Comparison of ENCODE assay signal across 7 cellular contexts in genomic region chr6:129709909-129710721, GRCh38. TPM values are rescaled to one million over a fixed set of nuclear protein-coding genes. Genes with fewer than 3 reads are reported as not detected.
DNase-seq lines count a peak whose midpoint lies in the region; ATAC-seq and TF ChIP-seq lines count a peak whose summit lies in the region.

ARHGAP18 (minus strand) TSS chr6:129710177; CDS start chr6:129710136, 41 bp downstream.

- ATAC-seq in GM18505 (IDR thresholded peaks at IDR 0.05; ENCODE audit: unreplicated experiment), result peak; percentile 96
- ATAC-seq in HG02798 (IDR thresholded peaks at IDR 0.05; ENCODE audit: poor library complexity, unreplicated experiment), result peak; percentile 97
- peak; percentile 98 for ATAC-seq in WTC11

- CTCF ChIA-PET in WTC11 (lab: Charles Lee), result interaction anchor here (1.0 to 2.4 kb wide), 8 partner anchors 8 to 311 kb away, joined by 3 to 15 read pairs (median 4); no protein-coding TSS in a partner anchor

- DNase-seq in NCI-H2081 (lab: John Stamatoyannopoulos, UW) (peak; percentile 68 to 85), WTC11 (ENCODE audit: low spot score) (peak; percentile 86), islet precursor cell (peak; percentile 98)
- peak; percentile 62 for DNase-seq in central memory CD4-positive, alpha-beta T cell
- peak; percentile 52 to 69 (median 61) for DNase-seq in stimulated activated CD4-positive, alpha-beta T cell treated with anti-CD3 and anti-CD28 coated beads, Interleukin-12 subunit alpha, Interleukin-12 subunit beta, amount 100 ng/mL, for 48 hours (ENCODE audit: low read depth in 2 of 3, low spot score in 1 of 3)

- H3K4me1 Mint-ChIP-seq in WTC11, result peaks cover 40% of the 10 kb centered on the region

- H3K27ac Mint-ChIP-seq in WTC11, result peak within 1 kb of the TSS; percentile 97

- no peaks in the 10 kb centered on the region for H3K9me3 Mint-ChIP-seq in WTC11

- TF ChIP-seq POLR2A in GM18505 (IDR thresholded peaks at IDR 0.05; ENCODE audit: borderline replicate concordance, extremely low read depth, insufficient read depth, insufficient read length), result peak; percentile 75

- POLR2A ChIA-PET in WTC11 (lab: Charles Lee), result no interaction called here

- no peak for TF ChIP-seq CTCF in WTC11 (IDR thresholded peaks at IDR 0.05)

- peak within 1 kb of the TSS; percentile 93 for H3K4me3 Mint-ChIP-seq in WTC11

- no peaks in the 10 kb centered on the region for H3K36me3 Mint-ChIP-seq in WTC11

- H3K27me3 Mint-ChIP-seq in WTC11 (ENCODE audit: low read depth), result no peaks in the 10 kb centered on the region; the same call in 1 of the 2 replicates

TF ChIP-seq in WTC11, 78 proteins besides CTCF, POLR2A, EP300 and RAD21:
- TF ChIP-seq, protein P1, sequence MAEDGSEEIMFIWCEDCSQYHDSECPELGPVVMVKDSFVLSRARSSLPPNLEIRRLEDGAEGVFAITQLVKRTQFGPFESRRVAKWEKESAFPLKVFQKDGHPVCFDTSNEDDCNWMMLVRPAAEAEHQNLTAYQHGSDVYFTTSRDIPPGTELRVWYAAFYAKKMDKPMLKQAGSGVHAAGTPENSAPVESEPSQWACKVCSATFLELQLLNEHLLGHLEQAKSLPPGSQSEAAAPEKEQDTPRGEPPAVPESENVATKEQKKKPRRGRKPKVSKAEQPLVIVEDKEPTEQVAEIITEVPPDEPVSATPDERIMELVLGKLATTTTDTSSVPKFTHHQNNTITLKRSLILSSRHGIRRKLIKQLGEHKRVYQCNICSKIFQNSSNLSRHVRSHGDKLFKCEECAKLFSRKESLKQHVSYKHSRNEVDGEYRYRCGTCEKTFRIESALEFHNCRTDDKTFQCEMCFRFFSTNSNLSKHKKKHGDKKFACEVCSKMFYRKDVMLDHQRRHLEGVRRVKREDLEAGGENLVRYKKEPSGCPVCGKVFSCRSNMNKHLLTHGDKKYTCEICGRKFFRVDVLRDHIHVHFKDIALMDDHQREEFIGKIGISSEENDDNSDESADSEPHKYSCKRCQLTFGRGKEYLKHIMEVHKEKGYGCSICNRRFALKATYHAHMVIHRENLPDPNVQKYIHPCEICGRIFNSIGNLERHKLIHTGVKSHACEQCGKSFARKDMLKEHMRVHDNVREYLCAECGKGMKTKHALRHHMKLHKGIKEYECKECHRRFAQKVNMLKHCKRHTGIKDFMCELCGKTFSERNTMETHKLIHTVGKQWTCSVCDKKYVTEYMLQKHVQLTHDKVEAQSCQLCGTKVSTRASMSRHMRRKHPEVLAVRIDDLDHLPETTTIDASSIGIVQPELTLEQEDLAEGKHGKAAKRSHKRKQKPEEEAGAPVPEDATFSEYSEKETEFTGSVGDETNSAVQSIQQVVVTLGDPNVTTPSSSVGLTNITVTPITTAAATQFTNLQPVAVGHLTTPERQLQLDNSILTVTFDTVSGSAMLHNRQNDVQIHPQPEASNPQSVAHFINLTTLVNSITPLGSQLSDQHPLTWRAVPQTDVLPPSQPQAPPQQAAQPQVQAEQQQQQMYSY (CRISPR knock-in tag; IDR thresholded peaks at IDR 0.05), result no peak
- TF ChIP-seq GABPB1 (CRISPR knock-in tag; IDR thresholded peaks at IDR 0.05) (peak; percentile 50), SP1 (CRISPR knock-in tag; conservative IDR thresholded peaks at IDR 0.05) (peak; percentile 75), FOXP1 (CRISPR knock-in tag; IDR thresholded peaks at IDR 0.05; ENCODE audit: borderline replicate concordance) (0 out of 2 replicates have a peak, but pooled peaks have one; percentile 42)
- TF ChIP-seq, protein P2, sequence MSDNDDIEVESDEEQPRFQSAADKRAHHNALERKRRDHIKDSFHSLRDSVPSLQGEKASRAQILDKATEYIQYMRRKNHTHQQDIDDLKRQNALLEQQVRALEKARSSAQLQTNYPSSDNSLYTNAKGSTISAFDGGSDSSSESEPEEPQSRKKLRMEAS (CRISPR knock-in tag; IDR thresholded peaks at IDR 0.05), result 0 out of 2 replicates have a peak, but pooled peaks have one; percentile 18
- TF ChIP-seq, protein P3, sequence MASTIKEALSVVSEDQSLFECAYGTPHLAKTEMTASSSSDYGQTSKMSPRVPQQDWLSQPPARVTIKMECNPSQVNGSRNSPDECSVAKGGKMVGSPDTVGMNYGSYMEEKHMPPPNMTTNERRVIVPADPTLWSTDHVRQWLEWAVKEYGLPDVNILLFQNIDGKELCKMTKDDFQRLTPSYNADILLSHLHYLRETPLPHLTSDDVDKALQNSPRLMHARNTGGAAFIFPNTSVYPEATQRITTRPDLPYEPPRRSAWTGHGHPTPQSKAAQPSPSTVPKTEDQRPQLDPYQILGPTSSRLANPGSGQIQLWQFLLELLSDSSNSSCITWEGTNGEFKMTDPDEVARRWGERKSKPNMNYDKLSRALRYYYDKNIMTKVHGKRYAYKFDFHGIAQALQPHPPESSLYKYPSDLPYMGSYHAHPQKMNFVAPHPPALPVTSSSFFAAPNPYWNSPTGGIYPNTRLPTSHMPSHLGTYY (CRISPR knock-in tag; IDR thresholded peaks at IDR 0.05), result no peak
- TF ChIP-seq, protein P4, sequence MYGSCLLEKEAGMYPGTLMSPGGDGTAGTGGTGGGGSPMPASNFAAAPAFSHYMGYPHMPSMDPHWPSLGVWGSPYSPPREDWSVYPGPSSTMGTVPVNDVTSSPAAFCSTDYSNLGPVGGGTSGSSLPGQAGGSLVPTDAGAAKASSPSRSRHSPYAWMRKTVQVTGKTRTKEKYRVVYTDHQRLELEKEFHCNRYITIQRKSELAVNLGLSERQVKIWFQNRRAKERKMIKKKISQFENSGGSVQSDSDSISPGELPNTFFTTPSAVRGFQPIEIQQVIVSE (CRISPR knock-in tag; IDR thresholded peaks at IDR 0.05; ENCODE audit: borderline replicate concordance), result no peak

RNA-seq across cellular contexts. Expression of gene ARHGAP18, which starts in this region (rescaled TPM):
- 3.7 to 4.6 TPM (median 4.4 TPM) in 3 replicates for total RNA-seq in WTC11 (2021)

Comparison
In these comparisons a context has a peak if more than half of its experiments do, and no peak if none do; other contexts are left out.
1. Peak in every context shown above with its lines: DNase-seq and ATAC-seq.